Comparison of ENCODE assay signal across 8 cellular contexts in genomic region chr20:53750827-53751393, GRCh38.
DNase-seq lines count a peak whose midpoint lies in the region; ATAC-seq and TF ChIP-seq lines count a peak whose summit lies in the region.

No MANE protein-coding gene starts in this region.

- intact Hi-C loops in Caco-2 (cut with micrococcal nuclease; ENCODE audit: unreplicated experiment): no loop called here

- peaks cover 66% of the 10 kb centered on the region for H3K4me1 ChIP-seq in Caco-2

- H3K36me3 Mint-ChIP-seq in Caco-2 (ENCODE audit: insufficient read depth, unreplicated experiment): peaks cover 5% of the 10 kb centered on the region
- H3K36me3 Mint-ChIP-seq in activated CD8-positive, alpha-beta T cell treated with anti-CD3 and anti-CD28 coated beads, Interleukin-2, amount 10 ng/mL, durations not matched to agents 7 days and 5 days (ENCODE audit: low read depth): no peaks in the 10 kb centered on the region

- peak; percentile 36 for ATAC-seq in GM19463 (IDR thresholded peaks at IDR 0.05; ENCODE audit: unreplicated experiment)
- peak; percentile 68 for ATAC-seq in activated CD8-positive, alpha-beta T cell treated with anti-CD3 and anti-CD28 coated beads, Interleukin-2, amount 10 ng/mL, durations not matched to agents 7 days and 5 days

- no peak for TF ChIP-seq CTCF in Caco-2 (IDR thresholded peaks at IDR 0.05; ENCODE audit: insufficient read depth in 1 of 2, low read depth in 1 of 2, low read length in 1 of 2, severe bottlenecking in 1 of 2, unreplicated experiment in 1 of 2)

- no peaks in the 10 kb centered on the region for H3K36me3 ChIP-seq in Caco-2 (ENCODE audit: control insufficient read depth, insufficient read depth, low read length)

- CTCF ChIA-PET in Caco-2 (lab: Charles Lee): no interaction called here
- CTCF ChIA-PET in activated CD8-positive, alpha-beta T cell treated with anti-CD3 and anti-CD28 coated beads, Interleukin-2, amount 10 ng/mL, durations not matched to agents 7 days and 5 days (lab: Charles Lee): interaction anchor here (0.6 to 7.4 kb wide), 19 partner anchors 11 to 189 kb away, joined by 3 to 60 read pairs (median 4); no protein-coding TSS in a partner anchor

- no TSS peak for BruUV-seq in Caco-2 (replicated peaks; lab: Mats Ljungman, UMichigan)

- DNase-seq in Caco-2 (no peak), HT-29 (ENCODE audit: low spot score) (peak; percentile 56), glomerular visceral epithelial cell (ENCODE audit: extremely low spot score) (peak; percentile 47), NCI-H345 (lab: John Stamatoyannopoulos, UW) (no peak), NCI-H69 (lab: John Stamatoyannopoulos, UW) (no peak)
- peak; percentile 75 for DNase-seq in activated CD8-positive, alpha-beta T cell treated with anti-CD3 and anti-CD28 coated beads, Interleukin-2, amount 10 ng/mL, durations not matched to agents 7 days and 5 days
- DNase-seq in stimulated activated CD4-positive, alpha-beta T cell treated with anti-CD3 and anti-CD28 coated beads, Interleukin-4, amount 100 ng/mL, for 1 hour: peak; percentile 12

- no peak overlapping the region for H3K4me3 Mint-ChIP-seq in Caco-2 (ENCODE audit: unreplicated experiment)
- peak overlapping the region; percentile 56 for H3K4me3 Mint-ChIP-seq in activated CD8-positive, alpha-beta T cell treated with anti-CD3 and anti-CD28 coated beads, Interleukin-2, amount 10 ng/mL, durations not matched to agents 7 days and 5 days

- peaks cover 64% of the 10 kb centered on the region for H3K4me1 Mint-ChIP-seq in Caco-2 (ENCODE audit: low read depth, unreplicated experiment)
- peaks cover 75% of the 10 kb centered on the region for H3K4me1 Mint-ChIP-seq in activated CD8-positive, alpha-beta T cell treated with anti-CD3 and anti-CD28 coated beads, Interleukin-2, amount 10 ng/mL, durations not matched to agents 7 days and 5 days (ENCODE audit: low read depth)

- POLR2A ChIA-PET in Caco-2 (lab: Charles Lee): interaction anchor here (1.0 kb wide), 1 partner anchor 13 kb away, joined by 4 read pairs; no protein-coding TSS in a partner anchor
- POLR2A ChIA-PET in activated CD8-positive, alpha-beta T cell treated with anti-CD3 and anti-CD28 coated beads, Interleukin-2, amount 10 ng/mL, durations not matched to agents 7 days and 5 days (lab: Charles Lee): interaction anchor here (0.6 to 3.0 kb wide), 24 partner anchors 10 to 189 kb away, joined by 3 to 20 read pairs (median 6); partner anchors contain the start of gene ZNF217

- no peaks in the 10 kb centered on the region for H3K27me3 Mint-ChIP-seq in Caco-2 (ENCODE audit: insufficient read depth, unreplicated experiment)
- H3K27me3 Mint-ChIP-seq in activated CD8-positive, alpha-beta T cell treated with anti-CD3 and anti-CD28 coated beads, Interleukin-2, amount 10 ng/mL, durations not matched to agents 7 days and 5 days (ENCODE audit: low read depth): no peaks in the 10 kb centered on the region

- H3K27ac Mint-ChIP-seq in Caco-2 (ENCODE audit: unreplicated experiment): peak overlapping the region; percentile 91
- H3K27ac Mint-ChIP-seq in activated CD8-positive, alpha-beta T cell treated with anti-CD3 and anti-CD28 coated beads, Interleukin-2, amount 10 ng/mL, durations not matched to agents 7 days and 5 days: peak overlapping the region; percentile 94

- no peak overlapping the region for H3K4me3 ChIP-seq in Caco-2 (ENCODE audit: low read depth, low read length)

- H3K9me3 Mint-ChIP-seq in Caco-2 (ENCODE audit: unreplicated experiment): no peaks in the 10 kb centered on the region
- no peaks in the 10 kb centered on the region for H3K9me3 Mint-ChIP-seq in activated CD8-positive, alpha-beta T cell treated with anti-CD3 and anti-CD28 coated beads, Interleukin-2, amount 10 ng/mL, durations not matched to agents 7 days and 5 days (ENCODE audit: insufficient read depth)

- H3K27me3 ChIP-seq in Caco-2 (replicated peaks; ENCODE audit: control insufficient read depth, insufficient read depth, low read length): no peaks in the 10 kb centered on the region

- H3K9me3 ChIP-seq in Caco-2: no peaks in the 10 kb centered on the region

Comparison
In these comparisons a context has a peak if more than half of its experiments do, and no peak if none do; other contexts are left out.
1. DNase-seq: peak in HT-29 (single experiment), activated CD8-positive, alpha-beta T cell treated with anti-CD3 and anti-CD28 coated beads, Interleukin-2, amount 10 ng/mL, durations not matched to agents 7 days and 5 days (single experiment), glomerular visceral epithelial cell (single experiment) and stimulated activated CD4-positive, alpha-beta T cell treated with anti-CD3 and anti-CD28 coated beads, Interleukin-4, amount 100 ng/mL, for 1 hour (single experiment); none in Caco-2 (0 of 2), NCI-H345 (single experiment) and NCI-H69 (single experiment).